Comparison of ENCODE assay signal across 10 cellular contexts in the genomic region with DNA sequence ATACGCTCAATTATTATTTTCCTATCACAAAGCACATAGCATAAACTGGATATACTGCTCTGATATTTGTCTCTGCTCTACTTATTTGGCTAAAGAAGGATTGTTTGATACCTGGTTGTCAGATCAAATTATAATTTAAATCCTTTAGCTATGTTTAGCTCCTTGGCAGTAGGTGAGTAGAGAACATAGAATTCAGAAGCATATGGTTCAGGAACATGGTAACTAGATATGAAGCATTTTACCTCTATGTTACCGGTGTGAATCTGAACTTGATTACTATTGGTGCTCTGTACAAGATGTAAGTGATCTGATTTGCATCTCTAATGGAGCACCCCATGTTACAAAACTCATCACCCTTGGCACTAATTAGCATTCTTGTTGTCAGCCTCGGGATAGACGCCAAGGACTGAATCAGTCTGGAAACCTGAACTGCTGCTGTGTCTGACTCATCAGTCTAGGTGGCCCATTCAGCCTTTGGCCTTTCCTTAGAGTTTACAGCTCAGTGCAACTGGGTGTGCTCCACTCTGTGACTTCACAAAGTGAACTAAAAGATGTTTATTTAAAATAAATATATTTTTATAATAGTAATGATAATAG. TPM values are rescaled to one million over a fixed set of nuclear protein-coding genes. Genes with fewer than 3 reads are reported as not detected.
DNase-seq lines count a peak whose midpoint lies in the region; ATAC-seq and TF ChIP-seq lines count a peak whose summit lies in the region.
"Had no signal": no experiment of that assay in that cellular context is flagged by ENCODE, and none has a peak within 500 bp of the region (broad histone marks: within the 10 kb centered on the region; RNA-seq: fewer than 3 reads in every experiment).

No MANE protein-coding gene starts in this region.

- ATAC-seq in RWPE2 (ENCODE audit: low read depth) = peak; percentile 88
- ATAC-seq in HG03139 (IDR thresholded peaks at IDR 0.05; ENCODE audit: unreplicated experiment) = no peak

- no peak for TF ChIP-seq CTCF in HEK293 (tag by site-specific recombination; IDR thresholded peaks at IDR 0.05)
- no peak for TF ChIP-seq CTCF in RWPE2 (IDR thresholded peaks at IDR 0.05; ENCODE audit: poor library complexity, severe bottlenecking)
- no peak for TF ChIP-seq CTCF in foreskin fibroblast (IDR thresholded peaks at IDR 0.05; ENCODE audit: low read depth, low read length)
- no peak for TF ChIP-seq CTCF in spleen (IDR thresholded peaks at IDR 0.05 in 8 of 11, conservative IDR thresholded peaks at IDR 0.05 in 3 of 11)

- H3K27ac ChIP-seq in HEK293 (ENCODE audit: extremely low read depth, low read depth, low read length) = no peak overlapping the region
- H3K27ac ChIP-seq in RWPE2 (ENCODE audit: poor library complexity, severe bottlenecking) = peak overlapping the region; percentile 96
- peak overlapping the region; percentile 74 for H3K27ac ChIP-seq in skeletal muscle tissue (ENCODE audit: low read depth, low read length)
- no peak overlapping the region for H3K27ac ChIP-seq in spleen

- POLR2A ChIA-PET in HEK293 (lab: Yijun Ruan, JAX) = interaction anchor here (0.6 to 1.3 kb wide), 4 partner anchors 10 to 252 kb away, joined by 3 to 6 read pairs (median 4); a partner anchor contains a TSS

- H3K9me3 ChIP-seq in HEK293 (ENCODE audit: control insufficient read depth, insufficient read depth, low read depth, low read length) (no peaks in the 10 kb centered on the region), RWPE2 (ENCODE audit: severe bottlenecking) (no peaks in the 10 kb centered on the region), skeletal muscle tissue (ENCODE audit: control insufficient read depth in 3 of 3, low read length in 3 of 3) (no peaks in the 10 kb centered on the region), spleen (peaks cover 0 to 5% (median 0%) of the 10 kb centered on the region in 8 donors)

- 71 to 87% (median 81%) methylated on average over 4 of the region's 4 CpGs for WGBS in spleen, 5 donors

- H3K36me3 ChIP-seq in HEK293 (ENCODE audit: control insufficient read depth in 2 of 2, insufficient read depth in 1 of 2, low read length in 2 of 2) = no peaks in the 10 kb centered on the region
- H3K36me3 ChIP-seq in RWPE2 (ENCODE audit: low read depth) = no peaks in the 10 kb centered on the region
- no peaks in the 10 kb centered on the region for H3K36me3 ChIP-seq in skeletal muscle tissue (ENCODE audit: control insufficient read depth in 3 of 3, insufficient read depth in 3 of 3, low read length in 3 of 3)
- H3K36me3 ChIP-seq in spleen = no peaks in the 10 kb centered on the region

- H3K4me1 ChIP-seq in HEK293 (ENCODE audit: control insufficient read depth, insufficient read depth, low read length) = peaks cover 3% of the 10 kb centered on the region
- peaks cover 60% of the 10 kb centered on the region for H3K4me1 ChIP-seq in RWPE2 (ENCODE audit: insufficient read depth, poor library complexity, severe bottlenecking)
- H3K4me1 ChIP-seq in skeletal muscle tissue (ENCODE audit: control insufficient read depth in 3 of 3, insufficient read depth in 3 of 3, low read length in 3 of 3) = peaks cover 12 to 18% (median 13%) of the 10 kb centered on the region in 3 donors
- no peaks in the 10 kb centered on the region for H3K4me1 ChIP-seq in spleen

- intact Hi-C loops in spleen (cut with DNase I; ENCODE audit: low total_unique reads) = no loop called here

- no peak overlapping the region for H3K4me3 ChIP-seq in HEK293 (ENCODE audit: low read depth, low read length)
- H3K4me3 ChIP-seq in RWPE2 (ENCODE audit: severe bottlenecking) = no peak overlapping the region
- H3K4me3 ChIP-seq in foreskin fibroblast (ENCODE audit: low read depth in 1 of 2, low read length in 2 of 2) = no peak overlapping the region
- H3K4me3 ChIP-seq in skeletal muscle tissue (ENCODE audit: low read length in 3 of 3) = peak overlapping the region in 1 of 3 donors; percentile 23
- no peak overlapping the region for H3K4me3 ChIP-seq in spleen

- CTCF ChIA-PET in HEK293 (lab: Yijun Ruan, JAX) = interaction anchor here (0.6 to 1.5 kb wide), 5 partner anchors 13 to 205 kb away, joined by 3 to 5 read pairs (median 3); no protein-coding TSS in a partner anchor

- TF ChIP-seq POLR2A in spleen (IDR thresholded peaks at IDR 0.05) = no peak

- peak overlapping the region in 1 of 3 donors; percentile 11 for H3K9ac ChIP-seq in skeletal muscle tissue (ENCODE audit: low read depth in 1 of 3, low read length in 3 of 3)

- DNase-seq in RWPE2 (ENCODE audit: low spot score) (peak; percentile 90), foreskin fibroblast (peak; percentile 94 to 96), spleen (no peak), CD1c-positive myeloid dendritic cell (ENCODE audit: extremely low spot score) (no peak)
- DNase-seq: activated naive CD8-positive, alpha-beta T cell treated with anti-CD3 and anti-CD28 coated beads, Interleukin-2, amount 10 ng/mL, durations not matched to agents 7 days and 5 days; NCI-H2081 treated with DMSO at 0.1 percent for 48 hours had no signal

- no peaks in the 10 kb centered on the region for H3K27me3 ChIP-seq in RWPE2 (ENCODE audit: insufficient read depth, poor library complexity, severe bottlenecking)
- H3K27me3 ChIP-seq in skeletal muscle tissue (ENCODE audit: control insufficient read depth in 3 of 3, insufficient read depth in 3 of 3, low read length in 3 of 3) = no peaks in the 10 kb centered on the region
- H3K27me3 ChIP-seq in spleen (replicated peaks in 1 of 7) = no peaks in the 10 kb centered on the region

TF ChIP-seq in HEK293, 187 proteins besides CTCF, POLR2A, EP300 and RAD21 (continues in another document):
- TF ChIP-seq, protein P1, sequence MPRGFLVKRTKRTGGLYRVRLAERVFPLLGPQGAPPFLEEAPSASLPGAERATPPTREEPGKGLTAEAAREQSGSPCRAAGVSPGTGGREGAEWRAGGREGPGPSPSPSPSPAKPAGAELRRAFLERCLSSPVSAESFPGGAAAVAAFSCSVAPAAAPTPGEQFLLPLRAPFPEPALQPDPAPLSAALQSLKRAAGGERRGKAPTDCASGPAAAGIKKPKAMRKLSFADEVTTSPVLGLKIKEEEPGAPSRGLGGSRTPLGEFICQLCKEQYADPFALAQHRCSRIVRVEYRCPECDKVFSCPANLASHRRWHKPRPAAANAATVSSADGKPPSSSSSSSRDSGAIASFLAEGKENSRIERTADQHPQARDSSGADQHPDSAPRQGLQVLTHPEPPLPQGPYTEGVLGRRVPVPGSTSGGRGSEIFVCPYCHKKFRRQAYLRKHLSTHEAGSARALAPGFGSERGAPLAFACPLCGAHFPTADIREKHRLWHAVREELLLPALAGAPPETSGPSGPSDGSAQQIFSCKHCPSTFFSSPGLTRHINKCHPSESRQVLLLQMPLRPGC (tag by site-specific recombination; IDR thresholded peaks at IDR 0.05) = peak; percentile 55
- TF ChIP-seq SP7 (tag by site-specific recombination; IDR thresholded peaks at IDR 0.05) (peak; percentile 86), ZEB2 (tag by site-specific recombination; IDR thresholded peaks at IDR 0.05) (peak; percentile 72; the same call in 1 of the 2 replicates), ZNF610 (tag by site-specific recombination; IDR thresholded peaks at IDR 0.05; ENCODE audit: borderline replicate concordance) (no peak), ZNF394 (tag by site-specific recombination; IDR thresholded peaks at IDR 0.05; ENCODE audit: borderline replicate concordance) (peak; percentile 37; the same call in 1 of the 2 replicates)
- TF ChIP-seq, protein P2, sequence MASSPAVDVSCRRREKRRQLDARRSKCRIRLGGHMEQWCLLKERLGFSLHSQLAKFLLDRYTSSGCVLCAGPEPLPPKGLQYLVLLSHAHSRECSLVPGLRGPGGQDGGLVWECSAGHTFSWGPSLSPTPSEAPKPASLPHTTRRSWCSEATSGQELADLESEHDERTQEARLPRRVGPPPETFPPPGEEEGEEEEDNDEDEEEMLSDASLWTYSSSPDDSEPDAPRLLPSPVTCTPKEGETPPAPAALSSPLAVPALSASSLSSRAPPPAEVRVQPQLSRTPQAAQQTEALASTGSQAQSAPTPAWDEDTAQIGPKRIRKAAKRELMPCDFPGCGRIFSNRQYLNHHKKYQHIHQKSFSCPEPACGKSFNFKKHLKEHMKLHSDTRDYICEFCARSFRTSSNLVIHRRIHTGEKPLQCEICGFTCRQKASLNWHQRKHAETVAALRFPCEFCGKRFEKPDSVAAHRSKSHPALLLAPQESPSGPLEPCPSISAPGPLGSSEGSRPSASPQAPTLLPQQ (tag by site-specific recombination; IDR thresholded peaks at IDR 0.05) = peak; percentile 22; the same call in 1 of the 2 replicates

RNA-seq across cellular contexts. Expression of a gene that starts 12.3 kb away (rescaled TPM):
- total RNA-seq in skeletal muscle tissue = 57.4 TPM
- total RNA-seq in spleen = under 1 TPM in 3 of 7 donors, not detected in 4; 0.06 to 0.94 (median 0.10) TPM
- under 1 TPM in 2 of 3 donors, not detected in 1; 0.03 to 0.04 TPM for polyA plus RNA-seq in spleen
- total RNA-seq: activated naive CD8-positive, alpha-beta T cell treated with anti-CD3 and anti-CD28 coated beads, Interleukin-2, amount 10 ng/mL, durations not matched to agents 7 days and 5 days; mononuclear cell had no signal

RNA-seq across cellular contexts. Expression of a gene that starts 21.9 kb away (rescaled TPM):
- total RNA-seq in skeletal muscle tissue = 64.7 TPM
- 100 to 1,000 TPM in 5 of 7 donors, 10 to 100 TPM in 2; 75.5 to 124 (median 104) TPM for total RNA-seq in spleen
- polyA plus RNA-seq in spleen = 10 to 100 TPM; 18.2 to 23.3 (median 19.5) TPM

Comparison
In these comparisons a context has a peak if more than half of its experiments do, and no peak if none do; other contexts are left out.
1. H3K27ac ChIP-seq: peak in RWPE2 (single experiment) and skeletal muscle tissue (single experiment); none in HEK293 (single experiment) and spleen (0 of 8).
2. DNase-seq: peak in RWPE2 (single experiment) and foreskin fibroblast (2 of 2); none in spleen (single experiment) and CD1c-positive myeloid dendritic cell (single experiment).
3. RNA of a gene that starts 12.3 kb away (total RNA-seq): 57.4 TPM in skeletal muscle tissue (single experiment); 0.06 to 0.94 TPM in spleen; every median in the first group is over 10 times any median in the second.